ENCODE assay signal across 8 cellular contexts in the genomic region with DNA sequence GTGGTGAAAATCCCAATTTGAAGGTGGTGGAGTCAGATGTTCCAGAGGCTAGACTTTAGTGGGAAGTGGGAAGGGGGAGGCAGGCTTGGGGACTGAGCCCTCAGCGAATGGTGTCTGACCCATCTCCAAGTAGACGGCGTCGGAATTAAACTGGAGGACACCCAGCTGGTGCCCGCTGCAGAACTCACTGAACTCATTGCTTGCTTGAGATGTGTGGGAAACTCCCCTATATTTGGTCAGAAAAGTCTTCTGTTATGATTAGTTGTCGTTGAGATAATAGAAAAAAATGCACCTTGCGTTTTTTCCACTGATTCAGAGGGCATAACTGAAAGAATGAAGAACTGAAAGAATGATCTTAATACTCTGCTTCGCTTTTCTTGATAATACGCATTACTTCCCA. TPM values are rescaled to one million over a fixed set of nuclear protein-coding genes. Genes with fewer than 3 reads are reported as not detected.
A peak's percentile ranks its signal among the peaks of the same experiment; 100 is the strongest.
DNase-seq lines count a peak whose midpoint lies in the region; ATAC-seq and TF ChIP-seq lines count a peak whose summit lies in the region.

No MANE protein-coding gene starts in this region.

- peak; percentile 2 for ATAC-seq in GM18498 (IDR thresholded peaks at IDR 0.05; ENCODE audit: unreplicated experiment)
- no peak for ATAC-seq in natural killer cell
- ATAC-seq in HG02885 (IDR thresholded peaks at IDR 0.05; ENCODE audit: poor library complexity, unreplicated experiment): no peak

- peak overlapping the region; percentile 71 to 93 for H3K27ac Mint-ChIP-seq in natural killer cell

- H3K4me1 Mint-ChIP-seq in natural killer cell: peaks cover 19 to 43% of the 10 kb centered on the region in 2 donors

- peak overlapping the region; percentile 92 for H3K4me3 Mint-ChIP-seq in natural killer cell

- TF ChIP-seq CTCF in choroid plexus epithelial cell (conservative IDR thresholded peaks at IDR 0.05; ENCODE audit: low read depth, low read length) (no peak), natural killer cell (IDR thresholded peaks at IDR 0.05) (no peak)

- H3K9me3 Mint-ChIP-seq in natural killer cell: peaks cover 5 to 14% of the 10 kb centered on the region in 2 donors

- H3K36me3 Mint-ChIP-seq in natural killer cell: peaks cover 11% of the 10 kb centered on the region

- H3K27me3 Mint-ChIP-seq in natural killer cell (ENCODE audit: low read depth in 2 of 2): no peaks in the 10 kb centered on the region

- peaks cover 8% of the 10 kb centered on the region; the same call in 1 of the 2 replicates for H3K36me3 ChIP-seq in MG63

- peak overlapping the region; percentile 75 for H3K4me3 ChIP-seq in MG63
- peak overlapping the region; percentile 87 for H3K4me3 ChIP-seq in choroid plexus epithelial cell (ENCODE audit: low read depth, low read length)

- no peak for DNase-seq in MG63
- DNase-seq in choroid plexus epithelial cell (ENCODE audit: low read depth): peak; percentile 36
- no peak for DNase-seq in natural killer cell
- DNase-seq in middle frontal gyrus (ENCODE audit: extremely low spot score, low spot score): no peak
- no peak for DNase-seq in NOMO-1 treated with DMSO at 0.1 percent for 48 hours (lab: John Stamatoyannopoulos, UW; ENCODE audit: unreplicated experiment)
- DNase-seq in NAMALWA (ENCODE audit: low spot score): no peak

- H3K9me3 ChIP-seq in MG63: peaks cover 34% of the 10 kb centered on the region

- H3K27me3 ChIP-seq in MG63: no peaks in the 10 kb centered on the region

- intact Hi-C loops in natural killer cell (cut with micrococcal nuclease): loop anchor here (1.0 to 10.0 kb wide), 2 partner anchors 10 to 1922 kb away; a partner anchor contains a TSS

RNA-seq across cellular contexts. Expression of a gene that starts 0.9 kb away (rescaled TPM):
- total RNA-seq in MG63 (2014; rRNA removed; shearing (Covaris generic); ENCODE audit: low replicate concordance): 4.7 and 9.6 TPM in 2 replicates
- total RNA-seq in natural killer cell: 1 to 10 TPM; 2.7 to 5.1 (median 3.3) TPM

RNA-seq across cellular contexts. Expression of a gene that starts 9.9 kb away (rescaled TPM):
- not detected in 2 replicates for total RNA-seq in MG63 (2014; rRNA removed; shearing (Covaris generic); ENCODE audit: low replicate concordance)
- total RNA-seq in natural killer cell: 1 to 10 TPM; 1.3 to 3.3 (median 2.8) TPM
